29 cellular contexts compared by ENCODE assay signal in genomic region chr17:74561580-74561979, GRCh38. TPM values are rescaled to one million over a fixed set of nuclear protein-coding genes. Genes with fewer than 3 reads are reported as not detected.
"Had no signal": no experiment of that assay in that cellular context is flagged by ENCODE, and none has a peak within 500 bp of the region (broad histone marks: within the 10 kb centered on the region; RNA-seq: fewer than 3 reads in every experiment).

No MANE protein-coding gene starts in this region.

- H3K9me3 Mint-ChIP-seq: activated CD4-positive, alpha-beta memory T cell treated with anti-CD3 and anti-CD28 coated beads, Interleukin-2, amount 10 ng/mL, durations not matched to agents 7 days and 5 days; activated naive CD4-positive, alpha-beta T cell treated with anti-CD3 and anti-CD28 coated beads, Interleukin-2, amount 10 ng/mL, durations not matched to agents 7 days and 5 days; activated naive CD4-positive, alpha-beta T cell treated with anti-CD3 and anti-CD28 coated beads, Interleukin-2, amount 50 U/mL, for 72 hours; activated naive CD8-positive, alpha-beta T cell treated with anti-CD3 and anti-CD28 coated beads, Interleukin-2, amount 10 ng/mL, durations not matched to agents 7 days and 5 days; activated T-cell treated with anti-CD3 and anti-CD28 coated beads, Interleukin-2, amount 50 U/mL, for 24 hours; activated T-cell treated with anti-CD3 and anti-CD28 coated beads, Interleukin-2, amount 50 U/mL, for 72 hours; T-cell; T-helper 2 cell treated with Interferon-gamma antibody and Interleukin-4, amounts not matched to agents 5 μg/mL and 100 μg/mL, for 36 hours had no signal

- H3K4me3 Mint-ChIP-seq: activated B cell treated with CpG ODN at 0.5 μM for 24 hours; activated CD4-positive, alpha-beta memory T cell treated with anti-CD3 and anti-CD28 coated beads, Interleukin-2, amount 10 ng/mL, durations not matched to agents 7 days and 5 days; activated CD4-positive, alpha-beta T cell treated with anti-CD3 and anti-CD28 coated beads, Interleukin-2, amount 10 ng/mL, durations not matched to agents 7 days and 5 days; activated naive CD4-positive, alpha-beta T cell treated with anti-CD3 and anti-CD28 coated beads, Interleukin-2, amount 10 ng/mL, durations not matched to agents 7 days and 5 days; activated naive CD8-positive, alpha-beta T cell treated with anti-CD3 and anti-CD28 coated beads, Interleukin-2, amount 10 ng/mL, durations not matched to agents 7 days and 5 days; activated T-cell treated with anti-CD3 and anti-CD28 coated beads, Interleukin-2, amount 50 U/mL, for 24 hours; activated T-cell treated with anti-CD3 and anti-CD28 coated beads, Interleukin-2, amount 50 U/mL, for 72 hours; brain; endodermal cell; T-cell; T-helper 17 cell; T-helper 2 cell treated with Interferon-gamma antibody and Interleukin-4, amounts not matched to agents 5 μg/mL and 100 μg/mL, for 36 hours had no signal

- H3K27ac Mint-ChIP-seq: activated B cell treated with CpG ODN at 0.5 μM for 24 hours; activated CD4-positive, alpha-beta memory T cell treated with anti-CD3 and anti-CD28 coated beads, Interleukin-2, amount 10 ng/mL, durations not matched to agents 7 days and 5 days; activated CD4-positive, alpha-beta T cell treated with anti-CD3 and anti-CD28 coated beads, Interleukin-2, amount 10 ng/mL, durations not matched to agents 7 days and 5 days; activated naive CD4-positive, alpha-beta T cell treated with anti-CD3 and anti-CD28 coated beads, Interleukin-2, amount 10 ng/mL, durations not matched to agents 7 days and 5 days; activated T-cell treated with anti-CD3 and anti-CD28 coated beads, Interleukin-2, amount 50 U/mL, for 24 hours; activated T-cell treated with anti-CD3 and anti-CD28 coated beads, Interleukin-2, amount 50 U/mL, for 72 hours; endodermal cell; T-cell; T-helper 17 cell; T-helper 2 cell treated with Interferon-gamma antibody and Interleukin-4, amounts not matched to agents 5 μg/mL and 100 μg/mL, for 36 hours had no signal

- DNase-seq: activated B cell treated with CpG ODN at 0.5 μM for 24 hours; activated CD4-positive, alpha-beta memory T cell treated with anti-CD3 and anti-CD28 coated beads, Interleukin-2, amount 10 ng/mL, durations not matched to agents 7 days and 5 days; activated CD4-positive, alpha-beta T cell treated with anti-CD3 and anti-CD28 coated beads, Interleukin-2, amount 10 ng/mL, durations not matched to agents 7 days and 5 days; activated CD4-positive, alpha-beta T cell treated with anti-CD3 and anti-CD28 coated beads, Interleukin-2, amount 50 U/mL, for 4 hours; activated CD8-positive, alpha-beta memory T cell treated with anti-CD3 and anti-CD28 coated beads, Interleukin-2, amount 50 U/mL, for 48 hours; activated gamma-delta T cell; activated naive CD4-positive, alpha-beta T cell; activated naive CD4-positive, alpha-beta T cell treated with anti-CD3 and anti-CD28 coated beads, Interleukin-2, amount 10 ng/mL, durations not matched to agents 7 days and 5 days; activated naive CD8-positive, alpha-beta T cell treated with anti-CD3 and anti-CD28 coated beads, Interleukin-2, amount 10 ng/mL, durations not matched to agents 7 days and 5 days; activated T-cell treated with anti-CD3 and anti-CD28 coated beads for 4 hours; activated T-cell treated with anti-CD3 and anti-CD28 coated beads, Interleukin-2, amount 50 U/mL, for 24 hours; activated T-cell treated with anti-CD3 and anti-CD28 coated beads, Interleukin-2, amount 50 U/mL, for 72 hours; central memory CD4-positive, alpha-beta T cell; cerebellar nuclear complex; colonic mucosa; dorsolateral prefrontal cortex; effector memory CD4-positive, alpha-beta T cell; endodermal cell; foreskin fibroblast; head of caudate nucleus; T-cell; T-helper 17 cell; T1000; WERI-Rb-1 had no signal

- H3K36me3 Mint-ChIP-seq: activated naive CD4-positive, alpha-beta T cell treated with anti-CD3 and anti-CD28 coated beads, Interleukin-2, amount 10 ng/mL, durations not matched to agents 7 days and 5 days; activated naive CD4-positive, alpha-beta T cell treated with anti-CD3 and anti-CD28 coated beads, Interleukin-2, amount 50 U/mL, for 72 hours; activated naive CD8-positive, alpha-beta T cell treated with anti-CD3 and anti-CD28 coated beads, Interleukin-2, amount 10 ng/mL, durations not matched to agents 7 days and 5 days; brain; T-cell had no signal

- FAIRE-seq: frontal cortex had no signal

RNA-seq across cellular contexts. Expression of gene CD300H, which starts 5.7 kb away (rescaled TPM):
- polyA plus RNA-seq: cardiac muscle cell had no signal

RNA-seq across cellular contexts. Expression of gene CD300LB, which starts 30.3 kb away (rescaled TPM):
- polyA plus RNA-seq: cardiac muscle cell had no signal

RNA-seq across cellular contexts. Expression of gene CD300LD, which starts 30.5 kb away (rescaled TPM):
- polyA plus RNA-seq: cardiac muscle cell had no signal
